12 cellular contexts compared by ENCODE assay signal in the genomic region with DNA sequence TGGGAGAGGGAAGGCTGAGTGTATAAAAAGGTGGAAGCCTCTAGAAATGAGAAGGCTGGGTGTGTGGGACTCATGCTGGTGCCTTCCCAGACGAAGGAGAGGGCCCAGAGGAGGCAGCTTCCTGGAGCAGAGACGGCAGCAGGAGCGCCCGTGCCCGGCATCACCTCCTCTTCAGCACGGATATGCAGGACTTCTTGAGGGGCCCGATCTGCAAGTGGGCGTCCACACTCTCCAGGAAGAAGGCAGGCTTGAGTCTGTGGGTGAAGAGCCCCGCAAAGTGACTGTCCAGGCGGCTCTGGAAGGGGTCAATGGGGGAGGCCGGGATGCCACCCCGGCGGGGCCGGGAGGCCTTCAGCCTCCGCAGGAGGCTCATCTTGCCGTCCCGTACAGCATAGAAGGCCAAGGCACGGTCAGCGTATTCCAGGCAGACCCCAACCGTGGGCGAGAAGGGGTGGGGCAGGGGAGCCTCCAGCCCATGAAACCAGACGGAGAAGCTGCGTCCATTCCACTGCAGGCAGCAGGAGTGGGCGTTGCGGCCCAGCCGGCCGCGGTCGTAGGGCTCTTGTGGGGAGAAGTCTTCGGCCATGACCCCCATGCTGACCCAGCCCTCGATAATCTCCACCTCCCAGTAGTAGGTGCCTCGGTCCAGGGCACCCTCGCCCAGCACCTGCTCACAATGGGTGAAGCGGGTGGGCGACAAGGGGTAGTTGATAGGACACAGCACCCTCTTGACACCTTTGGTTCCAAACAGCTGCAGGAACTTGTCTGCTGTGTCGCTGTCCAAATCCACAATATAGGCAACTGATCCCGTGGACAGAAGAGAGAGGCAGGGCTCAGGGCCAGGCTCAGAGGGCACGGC. TPM values are rescaled to one million over a fixed set of nuclear protein-coding genes. Genes with fewer than 3 reads are reported as not detected.
DNase-seq lines count a peak whose midpoint lies in the region; ATAC-seq and TF ChIP-seq lines count a peak whose summit lies in the region.
"Had no signal": no experiment of that assay in that cellular context is flagged by ENCODE, and none has a peak within 500 bp of the region (broad histone marks: within the 10 kb centered on the region; RNA-seq: fewer than 3 reads in every experiment).

No MANE protein-coding gene starts in this region.

- peaks cover 39% of the 10 kb centered on the region for H3K4me1 ChIP-seq in ACC112 (ENCODE audit: control insufficient read depth, insufficient read depth, low read length, unreplicated experiment)
- H3K4me1 ChIP-seq in colonic mucosa: peaks cover 19% of the 10 kb centered on the region
- H3K4me1 ChIP-seq in psoas muscle: peaks cover 44% of the 10 kb centered on the region

- no peak overlapping the region for H2AFZ ChIP-seq in ACC112 (ENCODE audit: low read length, unreplicated experiment)

- H3K79me2 ChIP-seq in ACC112 (ENCODE audit: control insufficient read depth, insufficient read depth, low read length, unreplicated experiment): no peaks in the 10 kb centered on the region

- TF ChIP-seq EP300 in Ishikawa (IDR thresholded peaks at IDR 0.05; ENCODE audit: borderline replicate concordance): no peak

- H3K9me3 ChIP-seq in colonic mucosa (no peaks in the 10 kb centered on the region), psoas muscle (no peaks in the 10 kb centered on the region)

- TF ChIP-seq CTCF in colonic mucosa (IDR thresholded peaks at IDR 0.05) (no peak), psoas muscle (IDR thresholded peaks at IDR 0.05) (no peak)

- H3K36me3 ChIP-seq in ACC112 (ENCODE audit: insufficient read depth, low read length): no peaks in the 10 kb centered on the region
- H3K36me3 ChIP-seq in colonic mucosa: peaks cover 5% of the 10 kb centered on the region
- peaks cover 0 to 20% of the 10 kb centered on the region in 2 donors for H3K36me3 ChIP-seq in psoas muscle (ENCODE audit: insufficient read depth in 1 of 2, low read depth in 1 of 2)

- peak overlapping the region; percentile 37 to 93 for H3K9ac ChIP-seq in colonic mucosa (ENCODE audit: low read depth in 2 of 2, low read length in 2 of 2)

- intact Hi-C loops in colonic mucosa (cut with DNase I) (no loop called here), psoas muscle (cut with DNase I) (no loop called here)

- ATAC-seq in psoas muscle (no peak), GM21528 (IDR thresholded peaks at IDR 0.05; ENCODE audit: low FRiP score, unreplicated experiment) (no peak)
- ATAC-seq: PC-3 had no signal

- peak overlapping the region; percentile 91; the same call in 1 of the 2 replicates for H3K27ac ChIP-seq in ACC112 (ENCODE audit: low read depth, low read length)
- H3K27ac ChIP-seq in colonic mucosa: peak overlapping the region; percentile 98
- H3K27ac ChIP-seq in psoas muscle: peak overlapping the region; percentile 90

- H3K4me3 ChIP-seq in ACC112 (ENCODE audit: low read depth, low read length) (no peak overlapping the region), colonic mucosa (no peak overlapping the region), psoas muscle (no peak overlapping the region)

- H3K27me3 ChIP-seq in ACC112 (ENCODE audit: insufficient read depth, low read length) (no peaks in the 10 kb centered on the region), colonic mucosa (no peaks in the 10 kb centered on the region), psoas muscle (ENCODE audit: insufficient read depth in 3 of 3, low read length in 2 of 3) (no peaks in the 10 kb centered on the region)

- DNase-seq in colonic mucosa (no peak), psoas muscle (no peak), NOMO-1 treated with DMSO at 0.1 percent for 48 hours (lab: John Stamatoyannopoulos, UW; ENCODE audit: unreplicated experiment) (no peak), GOT3 (lab: John Stamatoyannopoulos, UW) (no peak), NCI-H446 (lab: John Stamatoyannopoulos, UW) (no peak)
- DNase-seq: amniotic stem cell, GF-D8, head of caudate nucleus, PC-3 had no signal

- WGBS in psoas muscle, 3 donors: 83 to 89% (median 88%) methylated on average over 38 of the region's 38 CpGs

- no peak for TF ChIP-seq RAD21 in Ishikawa (IDR thresholded peaks at IDR 0.05; ENCODE audit: low read depth)

TF ChIP-seq in Ishikawa, 13 proteins besides CTCF, POLR2A, EP300 and RAD21:
- peak; percentile 61 for TF ChIP-seq REST (IDR thresholded peaks at IDR 0.05; ENCODE audit: low read depth)
- TF ChIP-seq CEBPB (IDR thresholded peaks at IDR 0.05): no peak

RNA-seq across cellular contexts. Expression of gene TRIM47, which starts 3.8 kb away (rescaled TPM):
- total RNA-seq in colonic mucosa (10 to 100 TPM; 33.7 to 71.5 TPM), psoas muscle (10 to 100 TPM in 3 of 4 donors, 1 to 10 TPM in 1; 8.9 to 16.0 (median 10.9) TPM)
- 10 to 100 TPM in 2 of 3 donors, 1 to 10 TPM in 1; 8.4 to 17.1 (median 10.9) TPM for polyA plus RNA-seq in psoas muscle

RNA-seq across cellular contexts. Expression of gene WBP2, which starts 19.4 kb away (rescaled TPM):
- total RNA-seq in colonic mucosa (100 to 1,000 TPM in 1 of 2 donors, 10 to 100 TPM in 1; 69.8 to 102 TPM), psoas muscle (100 to 1,000 TPM; 109 to 278 (median 164) TPM)
- 100 to 1,000 TPM; 115 to 174 (median 149) TPM for polyA plus RNA-seq in psoas muscle

RNA-seq across cellular contexts. Expression of gene TRIM65, which starts 22.2 kb away (rescaled TPM):
- total RNA-seq in colonic mucosa (10 to 100 TPM; 14.5 to 26.0 TPM), psoas muscle (10 to 100 TPM in 2 of 4 donors, 1 to 10 TPM in 2; 9.2 to 10.3 (median 9.7) TPM)
- 10 to 100 TPM in 1 of 3 donors, 1 to 10 TPM in 2; 9.0 to 14.8 (median 9.0) TPM for polyA plus RNA-seq in psoas muscle

RNA-seq across cellular contexts. Expression of gene MRPL38, which starts 30.1 kb away (rescaled TPM):
- total RNA-seq in colonic mucosa (100 to 1,000 TPM in 1 of 2 donors, 10 to 100 TPM in 1; 88.6 to 190 TPM), psoas muscle (100 to 1,000 TPM; 107 to 168 (median 125) TPM)
- 100 to 1,000 TPM; 104 to 115 (median 107) TPM for polyA plus RNA-seq in psoas muscle

RNA-seq across cellular contexts. Expression of gene UNC13D, which starts 30.3 kb away (rescaled TPM):
- total RNA-seq in colonic mucosa (10 to 100 TPM; 25.9 to 35.0 TPM), psoas muscle (10 to 100 TPM in 1 of 4 donors, 1 to 10 TPM in 3; 5.1 to 12.8 (median 7.2) TPM)
- polyA plus RNA-seq in psoas muscle: 1 to 10 TPM; 1.7 to 3.7 (median 2.2) TPM
